Comparison of ENCODE assay signal across 8 cellular contexts in the genomic region with DNA sequence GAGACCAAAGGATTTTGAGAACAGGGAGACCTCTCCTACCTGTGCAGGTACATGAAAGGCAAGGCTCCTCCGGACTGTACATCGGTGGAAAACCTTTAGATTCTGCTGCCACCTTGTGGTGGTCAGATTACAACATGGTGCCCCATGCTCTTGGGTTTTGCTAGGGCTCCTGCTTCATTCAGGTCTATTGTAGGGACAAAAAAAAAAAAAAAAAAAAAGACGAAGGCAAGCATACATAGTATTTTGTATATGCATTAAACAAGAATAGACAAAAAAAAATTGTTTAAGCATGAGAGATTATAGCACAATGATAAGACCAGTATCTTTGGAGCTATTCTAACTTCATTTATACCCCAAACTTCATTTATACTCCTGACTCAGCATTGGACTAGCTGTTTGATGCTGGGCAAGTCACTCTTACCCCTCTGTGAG.
A peak's percentile ranks its signal among the peaks of the same experiment; 100 is the strongest.
DNase-seq lines count a peak whose midpoint lies in the region; ATAC-seq, FAIRE-seq and TF ChIP-seq lines count a peak whose summit lies in the region.

No MANE protein-coding gene starts in this region.

- no peak for TF ChIP-seq POLR2A in H54 (IDR thresholded peaks at IDR 0.05; ENCODE audit: low read depth, low read length)

- no peak for ATAC-seq in HG03196 (IDR thresholded peaks at IDR 0.05; ENCODE audit: unreplicated experiment)

- no peaks in the 10 kb centered on the region for H3K9me2 ChIP-seq in DOHH2 (replicated peaks; ENCODE audit: control insufficient read depth, low read length)

- peak; percentile 63 for TF ChIP-seq CTCF in DOHH2 (IDR thresholded peaks at IDR 0.05; ENCODE audit: low read depth, low read length, poor library complexity, severe bottlenecking)
- peak; percentile 68 for TF ChIP-seq CTCF in astrocyte of the cerebellum (IDR thresholded peaks at IDR 0.05; ENCODE audit: low read depth, low read length, missing control alignments)

- H3K79me2 ChIP-seq in DOHH2 (ENCODE audit: control insufficient read depth, low read length) = no peaks in the 10 kb centered on the region

- no peaks in the 10 kb centered on the region for H3F3A ChIP-seq in DOHH2 (ENCODE audit: control insufficient read depth, insufficient read depth)

- DNase-seq in H54 (ENCODE audit: insufficient read length, low spot score) (peak; percentile 33), NCI-H1092 treated with DMSO at 0.1 percent for 48 hours (lab: John Stamatoyannopoulos, UW) (peak; percentile 22), T-helper 22 cell (ENCODE audit: low read depth) (peak; percentile 28), astrocyte of the cerebellum (ENCODE audit: low read depth) (peak; percentile 42), iPS-NIHi11 (ENCODE audit: low spot score) (peak; percentile 78)
- peak; percentile 14 to 18 for DNase-seq in stimulated activated CD4-positive, alpha-beta T cell treated with anti-CD3 and anti-CD28 coated beads, Interleukin-15, amount 100 ng/mL, for 1 hour (ENCODE audit: low read depth in 1 of 2, low spot score in 1 of 2)

- H3K27ac ChIP-seq in DOHH2 (ENCODE audit: low read depth, low read length) = no peak overlapping the region

- H3K4me3 ChIP-seq in DOHH2 (ENCODE audit: low read length) (no peak overlapping the region), astrocyte of the cerebellum (ENCODE audit: low read depth, low read length) (no peak overlapping the region)

- no peak overlapping the region for H3K4me2 ChIP-seq in DOHH2 (ENCODE audit: low read length)

- peak; percentile 69 for FAIRE-seq in H54 (lab: Jason Lieb, UNC)

- no peaks in the 10 kb centered on the region for H3K36me3 ChIP-seq in DOHH2 (ENCODE audit: control insufficient read depth, low read length)

- no peaks in the 10 kb centered on the region for H4K20me1 ChIP-seq in DOHH2 (ENCODE audit: control insufficient read depth, insufficient read depth, low read depth, low read length)

- H3K9me3 ChIP-seq in DOHH2 (ENCODE audit: control insufficient read depth, insufficient read depth, low read length) = no peaks in the 10 kb centered on the region

- peaks cover 5% of the 10 kb centered on the region; the same call in 1 of the 2 replicates for H3K27me3 ChIP-seq in DOHH2 (ENCODE audit: control insufficient read depth, low read length)

- in situ Hi-C loops in astrocyte of the cerebellum (cut with HindIII; ENCODE audit: low sequenced_read_pairs) = no loop called here

- peaks cover 7% of the 10 kb centered on the region; the same call in 1 of the 2 replicates for H3K4me1 ChIP-seq in DOHH2 (ENCODE audit: control insufficient read depth, low read length)

Comparison
In these comparisons a context has a peak if more than half of its experiments do, and no peak if none do; other contexts are left out.
1. DNase-seq: peak in every context shown above with its lines; median percentile 78 in iPS-NIHi11; 42 in astrocyte of the cerebellum; 33 in H54; 28 in T-helper 22 cell; 22 in NCI-H1092 treated with DMSO at 0.1 percent for 48 hours; 16 in stimulated activated CD4-positive, alpha-beta T cell treated with anti-CD3 and anti-CD28 coated beads, Interleukin-15, amount 100 ng/mL, for 1 hour.